In genomic region chr12:57623811-57624390, GRCh38 we compare ENCODE assay signal across 27 cellular contexts. TPM values are rescaled to one million over a fixed set of nuclear protein-coding genes. Genes with fewer than 3 reads are reported as not detected.
"Had no signal": no experiment of that assay in that cellular context is flagged by ENCODE, and none has a peak within 500 bp of the region (broad histone marks: within the 10 kb centered on the region; RNA-seq: fewer than 3 reads in every experiment).

No MANE protein-coding gene starts in this region.

- DNase-seq: activated CD4-positive, alpha-beta memory T cell treated with anti-CD3 and anti-CD28 coated beads, Interleukin-2, amount 10 ng/mL, durations not matched to agents 7 days and 5 days; activated CD4-positive, alpha-beta T cell treated with anti-CD3 and anti-CD28 coated beads, Interleukin-2, amount 10 ng/mL, durations not matched to agents 7 days and 5 days; activated CD4-positive, CD25-positive, alpha-beta regulatory T cell treated with anti-CD3 and anti-CD28 coated beads, Interleukin-2, amount 50 U/mL, for 72 hours; activated CD8-positive, alpha-beta memory T cell treated with anti-CD3 and anti-CD28 coated beads, Interleukin-2, amount 50 U/mL, for 48 hours; activated gamma-delta T cell; activated T-cell treated with anti-CD3 and anti-CD28 coated beads, Interleukin-2, amount 50 U/mL, for 24 hours; effector memory CD4-positive, alpha-beta T cell; left cardiac atrium; mammary epithelial cell; midbrain; nucleus accumbens; stimulated activated CD4-positive, alpha-beta T cell treated with anti-CD3 and anti-CD28 coated beads, Interleukin-15, amount 100 ng/mL, for 24 hours; stimulated activated CD4-positive, alpha-beta T cell treated with anti-CD3 and anti-CD28 coated beads, Interleukin-2, amount 100 ng/mL, for 24 hours; stimulated activated naive CD4-positive, alpha-beta T cell; SW 1271; T1000; transverse colon had no signal

- H3K9me3 Mint-ChIP-seq: activated CD4-positive, alpha-beta memory T cell treated with anti-CD3 and anti-CD28 coated beads, Interleukin-2, amount 10 ng/mL, durations not matched to agents 7 days and 5 days; activated CD4-positive, alpha-beta T cell treated with anti-CD3 and anti-CD28 coated beads, Interleukin-2, amount 10 ng/mL, durations not matched to agents 7 days and 5 days; activated naive CD4-positive, alpha-beta T cell treated with anti-CD3 and anti-CD28 coated beads, Interleukin-2, amount 50 U/mL, for 24 hours; activated T-cell treated with anti-CD3 and anti-CD28 coated beads, Interleukin-2, amount 50 U/mL, for 24 hours; central memory CD8-positive, alpha-beta T cell; naive thymus-derived CD4-positive, alpha-beta T cell; T-helper 1 cell treated with Interleukin-12 subunit alpha and Interleukin-12 subunit beta and Interleukin-4 antibody, amounts not matched to agents 30 μg/mL and 1 μg/mL, for 36 hours had no signal

- H3K79me2 ChIP-seq: parathyroid adenoma had no signal

- H3K36me3 ChIP-seq: breast epithelium, right atrium auricular region, transverse colon had no signal

- H3K9ac ChIP-seq: parathyroid adenoma had no signal

- H3K27ac ChIP-seq: breast epithelium, parathyroid adenoma, right atrium auricular region, transverse colon had no signal

- ATAC-seq: left cardiac atrium; naive thymus-derived CD4-positive, alpha-beta T cell had no signal

- H3K4me3 ChIP-seq: breast epithelium, right atrium auricular region, transverse colon had no signal

- H3K4me3 Mint-ChIP-seq: activated CD4-positive, alpha-beta memory T cell treated with anti-CD3 and anti-CD28 coated beads, Interleukin-2, amount 10 ng/mL, durations not matched to agents 7 days and 5 days; activated CD4-positive, alpha-beta T cell treated with anti-CD3 and anti-CD28 coated beads, Interleukin-2, amount 10 ng/mL, durations not matched to agents 7 days and 5 days; activated naive CD4-positive, alpha-beta T cell treated with anti-CD3 and anti-CD28 coated beads, Interleukin-2, amount 50 U/mL, for 24 hours; activated T-cell treated with anti-CD3 and anti-CD28 coated beads, Interleukin-2, amount 50 U/mL, for 24 hours; central memory CD8-positive, alpha-beta T cell; T-helper 1 cell treated with Interleukin-12 subunit alpha and Interleukin-12 subunit beta and Interleukin-4 antibody, amounts not matched to agents 30 μg/mL and 1 μg/mL, for 36 hours had no signal

- FAIRE-seq: frontal cortex, keratinocyte, urothelium cell line had no signal

- H3K4me1 ChIP-seq: parathyroid adenoma had no signal

- H3K9me3 ChIP-seq: breast epithelium, right atrium auricular region, transverse colon had no signal

- H2AFZ ChIP-seq: parathyroid adenoma had no signal

- H3K27ac Mint-ChIP-seq: activated CD4-positive, alpha-beta memory T cell treated with anti-CD3 and anti-CD28 coated beads, Interleukin-2, amount 10 ng/mL, durations not matched to agents 7 days and 5 days; activated CD4-positive, alpha-beta T cell treated with anti-CD3 and anti-CD28 coated beads, Interleukin-2, amount 10 ng/mL, durations not matched to agents 7 days and 5 days; activated naive CD4-positive, alpha-beta T cell treated with anti-CD3 and anti-CD28 coated beads, Interleukin-2, amount 50 U/mL, for 24 hours; activated T-cell treated with anti-CD3 and anti-CD28 coated beads, Interleukin-2, amount 50 U/mL, for 24 hours; naive thymus-derived CD4-positive, alpha-beta T cell; T-helper 1 cell treated with Interleukin-12 subunit alpha and Interleukin-12 subunit beta and Interleukin-4 antibody, amounts not matched to agents 30 μg/mL and 1 μg/mL, for 36 hours had no signal

- H3K36me3 Mint-ChIP-seq: activated naive CD4-positive, alpha-beta T cell treated with anti-CD3 and anti-CD28 coated beads, Interleukin-2, amount 50 U/mL, for 24 hours had no signal

RNA-seq across cellular contexts. Expression of gene B4GALNT1, which starts 9.1 kb away (rescaled TPM):
- polyA plus RNA-seq: naive thymus-derived CD4-positive, alpha-beta T cell had no signal

RNA-seq across cellular contexts. Expression of gene ARHGEF25, which starts 12.7 kb away (rescaled TPM):
- polyA plus RNA-seq: naive thymus-derived CD4-positive, alpha-beta T cell had no signal
